In genomic region chr21:25313891-25314646, GRCh38 we compare ENCODE assay signal across 11 cellular contexts.
A peak's percentile ranks its signal among the peaks of the same experiment; 100 is the strongest.
DNase-seq lines count a peak whose midpoint lies in the region; ATAC-seq, FAIRE-seq and TF ChIP-seq lines count a peak whose summit lies in the region.
"Had no signal": no experiment of that assay in that cellular context is flagged by ENCODE, and none has a peak within 500 bp of the region (broad histone marks: within the 10 kb centered on the region; RNA-seq: fewer than 3 reads in every experiment).

No MANE protein-coding gene starts in this region.

- H3K36me3 ChIP-seq in DND-41 (ENCODE audit: insufficient read depth, low read length) (no peaks in the 10 kb centered on the region), kidney (ENCODE audit: control insufficient read depth in 1 of 2, insufficient read depth in 2 of 2, low read length in 2 of 2) (no peaks in the 10 kb centered on the region)

- no peak for ATAC-seq in DND-41 (ENCODE audit: insufficient read depth, low read depth)
- no peak for ATAC-seq in HG02840 (IDR thresholded peaks at IDR 0.05; ENCODE audit: low FRiP score, unreplicated experiment)
- ATAC-seq in GM19324 (IDR thresholded peaks at IDR 0.05; ENCODE audit: low FRiP score, unreplicated experiment), result no peak
- ATAC-seq in HG03175 (IDR thresholded peaks at IDR 0.05; ENCODE audit: unreplicated experiment), result no peak
- ATAC-seq: activated CD8-positive, alpha-beta T cell treated with anti-CD3 and anti-CD28 coated beads for 36 hours; K562 had no signal

- FAIRE-seq in HTR-8/SVneo (lab: Jason Lieb, UNC), result no peak
- FAIRE-seq in kidney (lab: Jason Lieb, UNC), result no peak
- FAIRE-seq: K562 had no signal

- in situ Hi-C loops in SK-MEL-5 (cut with HindIII; ENCODE audit: low pct_unique_long_range_greater_than_20kb, low sequenced_read_pairs), result no loop called here

- H3K4me1 ChIP-seq in DND-41 (ENCODE audit: insufficient read depth, low read length) (no peaks in the 10 kb centered on the region), kidney (ENCODE audit: control insufficient read depth in 1 of 2, insufficient read depth in 1 of 2, low read depth in 1 of 2, low read length in 2 of 2) (no peaks in the 10 kb centered on the region)

- no peaks in the 10 kb centered on the region for H3K79me2 ChIP-seq in DND-41 (ENCODE audit: insufficient read depth, low read length)

- intact Hi-C loops in kidney (cut with DNase I), result no loop called here

- H3K9ac ChIP-seq in DND-41 (ENCODE audit: low read depth, low read length) (no peak overlapping the region), kidney (ENCODE audit: low read length in 2 of 2) (no peak overlapping the region)

- H3K9me3 ChIP-seq in DND-41 (ENCODE audit: insufficient read depth, low read length, severe bottlenecking) (peaks cover 1% of the 10 kb centered on the region), kidney (ENCODE audit: control insufficient read depth in 1 of 2, low read length in 2 of 2) (no peaks in the 10 kb centered on the region)

- no peak overlapping the region for H2AFZ ChIP-seq in DND-41 (ENCODE audit: low read depth, low read length)

- H3K27ac ChIP-seq in DND-41 (ENCODE audit: low read length) (no peak overlapping the region), kidney (ENCODE audit: low read depth in 2 of 2, low read length in 2 of 2) (no peak overlapping the region)

- DNase-seq in DND-41 (no peak), HTR-8/SVneo (ENCODE audit: insufficient read length, low spot score) (peak; percentile 13), SK-MEL-5 (ENCODE audit: low read depth, low spot score) (peak; percentile 25), kidney (no peak), RPMI8226 (no peak)
- DNase-seq: activated CD8-positive, alpha-beta T cell treated with anti-CD3 and anti-CD28 coated beads for 36 hours; nucleus accumbens had no signal

- H4K20me1 ChIP-seq in DND-41 (ENCODE audit: insufficient read depth, low read length), result no peaks in the 10 kb centered on the region

- H3K27me3 ChIP-seq in DND-41 (ENCODE audit: insufficient read depth, low read length, poor library complexity), result no peaks in the 10 kb centered on the region

- no peak overlapping the region for H3K4me2 ChIP-seq in DND-41 (ENCODE audit: insufficient read depth, low read length)

- TF ChIP-seq CTCF in DND-41 (IDR thresholded peaks at IDR 0.05; ENCODE audit: borderline replicate concordance, extremely low read depth, low read length, poor library complexity, severe bottlenecking), result peak; percentile 34
- TF ChIP-seq CTCF in kidney (IDR thresholded peaks at IDR 0.05; ENCODE audit: borderline replicate concordance, extremely low read depth, insufficient read depth), result peak; percentile 24

- H3K4me3 ChIP-seq in DND-41 (ENCODE audit: low read depth in 1 of 2, low read length in 2 of 2) (no peak overlapping the region), kidney (ENCODE audit: low read length in 2 of 2) (no peak overlapping the region)
- H3K4me3 ChIP-seq: K562 had no signal

Comparison
In these comparisons a context has a peak if more than half of its experiments do, and no peak if none do; other contexts are left out.
1. DNase-seq: peak in HTR-8/SVneo (single experiment) and SK-MEL-5 (single experiment); none in DND-41 (single experiment), kidney (single experiment) and RPMI8226 (single experiment).